ENCODE assay signal across 8 cellular contexts in the genomic region with DNA sequence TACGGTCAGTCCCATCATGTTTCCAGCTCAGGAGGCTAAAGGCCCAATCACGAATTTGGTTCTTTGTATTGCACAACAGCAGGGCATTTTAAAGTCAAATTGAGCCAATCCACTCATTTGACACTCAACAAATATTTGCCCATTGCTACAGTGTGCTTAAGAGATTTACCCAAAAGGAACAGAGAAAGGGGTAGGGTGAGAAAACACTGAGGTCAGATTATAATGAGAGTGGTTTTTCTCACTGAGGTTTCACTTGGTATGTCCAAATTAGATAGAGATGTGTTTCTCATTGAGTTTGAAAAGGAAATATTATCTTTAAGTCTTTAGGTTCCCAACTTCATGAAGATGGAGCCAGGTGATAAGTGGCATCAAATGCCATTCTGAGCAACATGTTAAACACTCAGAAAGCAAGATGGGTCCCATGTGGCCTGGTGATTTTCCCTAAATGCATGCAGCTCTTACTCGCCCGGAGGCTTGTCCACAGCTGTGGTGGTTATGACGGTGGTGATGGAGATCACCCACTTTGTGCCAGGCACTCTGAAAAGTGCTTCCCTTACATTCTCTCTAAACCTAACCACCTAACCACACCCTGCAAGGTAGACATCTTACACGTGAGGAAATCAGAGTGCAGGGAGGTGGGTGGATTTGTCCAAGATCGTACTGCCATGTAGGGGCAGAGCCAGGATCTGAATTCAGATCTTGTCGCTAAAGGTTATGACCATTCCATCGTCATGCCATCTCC. TPM values are rescaled to one million over a fixed set of nuclear protein-coding genes. Genes with fewer than 3 reads are reported as not detected.
DNase-seq lines count a peak whose midpoint lies in the region; ATAC-seq and FAIRE-seq lines count a peak whose summit lies in the region.

No MANE protein-coding gene starts in this region.

- H3K9me3 ChIP-seq in mucosa of rectum (ENCODE audit: control insufficient read depth in 2 of 2, low read length in 2 of 2), result no peaks in the 10 kb centered on the region

- ATAC-seq in GM18502 (IDR thresholded peaks at IDR 0.05; ENCODE audit: poor library complexity, unreplicated experiment) (peak; percentile 33), GM21737 (IDR thresholded peaks at IDR 0.05; ENCODE audit: unreplicated experiment) (peak; percentile 32)

- peak overlapping the region in 1 of 2 donors; percentile 38 for H3K4me3 ChIP-seq in mucosa of rectum (ENCODE audit: low read length in 2 of 2)

- H3K27ac ChIP-seq in mucosa of rectum (ENCODE audit: low read depth in 2 of 2, low read length in 2 of 2), result peak overlapping the region; percentile 86 to 92

- FAIRE-seq in frontal cortex (lab: Jason Lieb, UNC), result no peak

- H3K27me3 ChIP-seq in mucosa of rectum (ENCODE audit: control insufficient read depth in 2 of 2, insufficient read depth in 2 of 2, low read length in 2 of 2), result no peaks in the 10 kb centered on the region

- DNase-seq in NCI-H748 treated with DMSO at 0.1 percent for 48 hours (lab: John Stamatoyannopoulos, UW), result peak; percentile 20
- DNase-seq in frontal cortex (ENCODE audit: low spot score in 2 of 2), result no peak
- DNase-seq in SHP77 (lab: John Stamatoyannopoulos, UW), result no peak
- no peak for DNase-seq in hepatic stellate cell (ENCODE audit: low spot score)
- no peak for DNase-seq in HuH-7 (ENCODE audit: low spot score)

- peaks cover 31 to 36% of the 10 kb centered on the region in 2 donors for H3K4me1 ChIP-seq in mucosa of rectum (ENCODE audit: control insufficient read depth in 2 of 2, insufficient read depth in 2 of 2, low read length in 2 of 2)

- H3K9ac ChIP-seq in mucosa of rectum (ENCODE audit: low read depth in 1 of 2, low read length in 2 of 2), result peak overlapping the region in 1 of 2 donors; percentile 48

- no peaks in the 10 kb centered on the region for H3K36me3 ChIP-seq in mucosa of rectum (ENCODE audit: control insufficient read depth in 2 of 2, insufficient read depth in 2 of 2, low read length in 2 of 2)

RNA-seq across cellular contexts. Expression of a gene that starts 31.2 kb away (rescaled TPM):
- 68.9 TPM for total RNA-seq in frontal cortex
